Comparison of ENCODE assay signal across 1 cellular context in genomic region chr17:27572665-27573064, GRCh38.
TF ChIP-seq lines count a peak whose summit lies in the region.

No MANE protein-coding gene starts in this region.

TF ChIP-seq in SK-N-SH treated with all-trans-retinoic acid at 6 μM for 48 hours, 23 proteins besides CTCF, POLR2A, EP300 and RAD21 (continued from another document):
- no peak for TF ChIP-seq POU6F1 (CRISPR knock-in tag; IDR thresholded peaks at IDR 0.05; ENCODE audit: borderline replicate concordance, low read depth)
- TF ChIP-seq BACH2 (CRISPR knock-in tag; IDR thresholded peaks at IDR 0.05; ENCODE audit: borderline replicate concordance) = no peak
- no peak for TF ChIP-seq GLIS3 (CRISPR knock-in tag; IDR thresholded peaks at IDR 0.05)
- TF ChIP-seq CREB5 (CRISPR knock-in tag; IDR thresholded peaks at IDR 0.05; ENCODE audit: low read depth) = no peak
- TF ChIP-seq ISL1 (CRISPR knock-in tag; IDR thresholded peaks at IDR 0.05) = no peak
- TF ChIP-seq ZNF565 (CRISPR knock-in tag; conservative IDR thresholded peaks at IDR 0.05; ENCODE audit: low read depth) = no peak
- TF ChIP-seq CSDC2 (CRISPR knock-in tag; IDR thresholded peaks at IDR 0.05) = no peak
- TF ChIP-seq ZFP30 (CRISPR knock-in tag; IDR thresholded peaks at IDR 0.05) = no peak
